2 cellular contexts compared by ENCODE assay signal in genomic region chr6:44268095-44268628, GRCh38.
A peak's percentile ranks its signal among the peaks of the same experiment; 100 is the strongest.
TF ChIP-seq lines count a peak whose summit lies in the region.

No MANE protein-coding gene starts in this region.

TF ChIP-seq in A549, 52 proteins besides CTCF, POLR2A, EP300 and RAD21:
- TF ChIP-seq SMC3 (IDR thresholded peaks at IDR 0.05) (peak; percentile 69), FOXS1 (CRISPR knock-in tag; IDR thresholded peaks at IDR 0.05) (no peak)

TF ChIP-seq in neural cell, 6 proteins besides CTCF, POLR2A, EP300 and RAD21:
- TF ChIP-seq MXI1 (conservative IDR thresholded peaks at IDR 0.05; ENCODE audit: poor library complexity, severe bottlenecking) (peak; percentile 16), TAF1 (IDR thresholded peaks at IDR 0.05; ENCODE audit: low read depth) (no peak), SMC3 (conservative IDR thresholded peaks at IDR 0.05; ENCODE audit: poor library complexity) (peak; percentile 98), EZH2 (IDR thresholded peaks at IDR 0.05; ENCODE audit: borderline replicate concordance, insufficient read depth, low read length, poor library complexity, severe bottlenecking) (no peak), POLR2AphosphoS5 (IDR thresholded peaks at IDR 0.05) (peak; percentile 63)
- TF ChIP-seq, protein P1, sequence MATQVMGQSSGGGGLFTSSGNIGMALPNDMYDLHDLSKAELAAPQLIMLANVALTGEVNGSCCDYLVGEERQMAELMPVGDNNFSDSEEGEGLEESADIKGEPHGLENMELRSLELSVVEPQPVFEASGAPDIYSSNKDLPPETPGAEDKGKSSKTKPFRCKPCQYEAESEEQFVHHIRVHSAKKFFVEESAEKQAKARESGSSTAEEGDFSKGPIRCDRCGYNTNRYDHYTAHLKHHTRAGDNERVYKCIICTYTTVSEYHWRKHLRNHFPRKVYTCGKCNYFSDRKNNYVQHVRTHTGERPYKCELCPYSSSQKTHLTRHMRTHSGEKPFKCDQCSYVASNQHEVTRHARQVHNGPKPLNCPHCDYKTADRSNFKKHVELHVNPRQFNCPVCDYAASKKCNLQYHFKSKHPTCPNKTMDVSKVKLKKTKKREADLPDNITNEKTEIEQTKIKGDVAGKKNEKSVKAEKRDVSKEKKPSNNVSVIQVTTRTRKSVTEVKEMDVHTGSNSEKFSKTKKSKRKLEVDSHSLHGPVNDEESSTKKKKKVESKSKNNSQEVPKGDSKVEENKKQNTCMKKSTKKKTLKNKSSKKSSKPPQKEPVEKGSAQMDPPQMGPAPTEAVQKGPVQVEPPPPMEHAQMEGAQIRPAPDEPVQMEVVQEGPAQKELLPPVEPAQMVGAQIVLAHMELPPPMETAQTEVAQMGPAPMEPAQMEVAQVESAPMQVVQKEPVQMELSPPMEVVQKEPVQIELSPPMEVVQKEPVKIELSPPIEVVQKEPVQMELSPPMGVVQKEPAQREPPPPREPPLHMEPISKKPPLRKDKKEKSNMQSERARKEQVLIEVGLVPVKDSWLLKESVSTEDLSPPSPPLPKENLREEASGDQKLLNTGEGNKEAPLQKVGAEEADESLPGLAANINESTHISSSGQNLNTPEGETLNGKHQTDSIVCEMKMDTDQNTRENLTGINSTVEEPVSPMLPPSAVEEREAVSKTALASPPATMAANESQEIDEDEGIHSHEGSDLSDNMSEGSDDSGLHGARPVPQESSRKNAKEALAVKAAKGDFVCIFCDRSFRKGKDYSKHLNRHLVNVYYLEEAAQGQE (IDR thresholded peaks at IDR 0.05; ENCODE audit: borderline replicate concordance) = peak; percentile 65
